Comparison of ENCODE assay signal across 1 cellular context in genomic region chr14:68956728-68957127, GRCh38.
TF ChIP-seq lines count a peak whose summit lies in the region.

No MANE protein-coding gene starts in this region.

TF ChIP-seq in WTC11, 78 proteins besides CTCF, POLR2A, EP300 and RAD21 (continued from another document):
- TF ChIP-seq FOXP4 (CRISPR knock-in tag; IDR thresholded peaks at IDR 0.05) (no peak), TP53 (CRISPR knock-in tag; IDR thresholded peaks at IDR 0.05) (no peak), CREB1 (CRISPR knock-in tag; IDR thresholded peaks at IDR 0.05) (no peak), NFATC4 (CRISPR knock-in tag; IDR thresholded peaks at IDR 0.05) (no peak), ZNF138 (CRISPR knock-in tag; conservative IDR thresholded peaks at IDR 0.05) (no peak), USF1 (CRISPR knock-in tag; IDR thresholded peaks at IDR 0.05) (no peak), NFE2L1 (CRISPR knock-in tag; IDR thresholded peaks at IDR 0.05) (no peak), JAZF1 (CRISPR knock-in tag; IDR thresholded peaks at IDR 0.05) (no peak), FOXK1 (CRISPR knock-in tag; IDR thresholded peaks at IDR 0.05) (no peak), CREM (CRISPR knock-in tag; IDR thresholded peaks at IDR 0.05) (no peak), GABPB1 (CRISPR knock-in tag; IDR thresholded peaks at IDR 0.05) (no peak), OVOL2 (CRISPR knock-in tag; IDR thresholded peaks at IDR 0.05; ENCODE audit: borderline replicate concordance) (no peak), MXD4 (CRISPR knock-in tag; IDR thresholded peaks at IDR 0.05; ENCODE audit: borderline replicate concordance) (no peak)
TF ChIP-seq in WTC11: peak in this region for 0.
